ENCODE assay signal across 24 cellular contexts in genomic region chr1:39297534-39297933, GRCh38.
DNase-seq lines count a peak whose midpoint lies in the region; ATAC-seq and TF ChIP-seq lines count a peak whose summit lies in the region.
"Had no signal": no experiment of that assay in that cellular context is flagged by ENCODE, and none has a peak within 500 bp of the region (broad histone marks: within the 10 kb centered on the region; RNA-seq: fewer than 3 reads in every experiment).

No MANE protein-coding gene starts in this region.

- H3K4me2 ChIP-seq in mammary epithelial cell (ENCODE audit: insufficient read depth, low read depth, low read length), result no peak overlapping the region
- H3K4me2 ChIP-seq: A549 had no signal

- TF ChIP-seq CTCF in AG04450 (IDR thresholded peaks at IDR 0.05; ENCODE audit: low read depth, low read length) (no peak), chondrocyte (IDR thresholded peaks at IDR 0.05) (no peak), mammary epithelial cell (conservative IDR thresholded peaks at IDR 0.05 in 1 of 2, IDR thresholded peaks at IDR 0.05 in 1 of 2; ENCODE audit: extremely low read depth in 1 of 2, insufficient read depth in 1 of 2, low read depth in 1 of 2, low read length in 2 of 2) (no peak)

- in situ Hi-C loops in mammary epithelial cell (cut with MboI; ENCODE audit: low sequenced_read_pairs in 2 of 2), result no loop called here

- peaks cover 14% of the 10 kb centered on the region for H3K4me1 Mint-ChIP-seq in chondrocyte (ENCODE audit: low read depth)
- H3K4me1 Mint-ChIP-seq: activated B cell treated with CpG ODN at 0.5 μM for 24 hours, CD14-positive monocyte had no signal

- no peak overlapping the region for H2AFZ ChIP-seq in mammary epithelial cell (ENCODE audit: low read depth, low read length)

- no peak overlapping the region for H3K9ac ChIP-seq in mammary epithelial cell (ENCODE audit: insufficient read depth, low read length)

- dilution Hi-C loops in mammary epithelial cell (cut with HindIII; ENCODE audit: low sequenced_read_pairs), result no loop called here

- ATAC-seq in HG03280 (IDR thresholded peaks at IDR 0.05; ENCODE audit: unreplicated experiment), result no peak
- ATAC-seq: A549; left ventricle myocardium superior; stimulated activated naive CD8-positive, alpha-beta T cell treated with anti-CD3 and anti-CD28 coated beads, Interleukin-15, Interleukin-2, amounts not matched to agents 100 U/mL and 50 U/mL, for 24 hours had no signal

- WGBS in mammary epithelial cell (ENCODE audit: low coverage, missing lambda C conversion rate), result 35% methylated on average over 5 of the region's 5 CpGs

- H3K79me2 ChIP-seq in mammary epithelial cell (ENCODE audit: insufficient read depth, low read length), result peaks cover 3% of the 10 kb centered on the region

- H3K36me3 Mint-ChIP-seq in chondrocyte (ENCODE audit: low read depth), result peaks cover 44% of the 10 kb centered on the region

- H4K20me1 ChIP-seq in mammary epithelial cell (ENCODE audit: insufficient read depth, low read length), result no peaks in the 10 kb centered on the region

- intact Hi-C loops in mammary epithelial cell (cut with micrococcal nuclease), result no loop called here

- H3K27ac ChIP-seq in AG04450 (ENCODE audit: low read depth, low read length) (no peak overlapping the region), mammary epithelial cell (ENCODE audit: insufficient read depth, low read depth, low read length) (no peak overlapping the region)
- H3K27ac ChIP-seq: A549, RWPE1, SK-N-MC, tibial nerve had no signal

- H3K4me3 ChIP-seq in AG04450 (ENCODE audit: low read depth, low read length), result no peak overlapping the region
- no peak overlapping the region for H3K4me3 ChIP-seq in mammary epithelial cell (replicated peaks in 1 of 3; ENCODE audit: insufficient read depth in 1 of 3, low read depth in 2 of 3, low read length in 3 of 3)
- H3K4me3 ChIP-seq: A549, SK-N-MC, tibial nerve had no signal

- no peak overlapping the region for H3K4me3 Mint-ChIP-seq in chondrocyte (ENCODE audit: unreplicated experiment)
- H3K4me3 Mint-ChIP-seq: activated B cell treated with CpG ODN at 0.5 μM for 24 hours; activated naive CD4-positive, alpha-beta T cell treated with anti-CD3 and anti-CD28 coated beads for 36 hours; CD14-positive monocyte had no signal

- H3K27me3 ChIP-seq in AG04450 (ENCODE audit: control insufficient read depth, insufficient read depth, low read length), result no peaks in the 10 kb centered on the region
- no peaks in the 10 kb centered on the region for H3K27me3 ChIP-seq in mammary epithelial cell (ENCODE audit: insufficient read depth, low read length)
- H3K27me3 ChIP-seq: tibial nerve had no signal

- peaks cover 6% of the 10 kb centered on the region for H3K4me1 ChIP-seq in mammary epithelial cell (ENCODE audit: insufficient read depth, low read length)
- H3K4me1 ChIP-seq: A549, tibial nerve had no signal

- no peaks in the 10 kb centered on the region for H3K9me3 Mint-ChIP-seq in chondrocyte (ENCODE audit: low read depth)
- H3K9me3 Mint-ChIP-seq: activated B cell treated with CpG ODN at 0.5 μM for 24 hours; activated naive CD4-positive, alpha-beta T cell treated with anti-CD3 and anti-CD28 coated beads for 36 hours had no signal

- CTCF ChIA-PET in AG04450 (lab: Charles Lee) (interaction anchor here (0.8 to 1.3 kb wide), 4 partner anchors 39 to 195 kb away, joined by 3 to 4 read pairs (median 3); no protein-coding TSS in a partner anchor), mammary epithelial cell (lab: Charles Lee; ENCODE audit: low non-redundant PET) (no interaction called here)

- H3K9me3 ChIP-seq in AG04450 (ENCODE audit: control insufficient read depth, insufficient read depth, low read length) (no peaks in the 10 kb centered on the region), mammary epithelial cell (replicated peaks; ENCODE audit: insufficient read depth, low read length) (no peaks in the 10 kb centered on the region)
- H3K9me3 ChIP-seq: A549, tibial nerve had no signal

- POLR2A ChIA-PET in AG04450 (lab: Yijun Ruan, JAX), result interaction anchor here (0.6 kb wide), 1 partner anchor 279 kb away, joined by 3 read pairs; no protein-coding TSS in a partner anchor

- DNase-seq in AG04450 (ENCODE audit: low read depth, low spot score) (peak; percentile 50), GM04503 (ENCODE audit: low read depth) (peak; percentile 40), chondrocyte (ENCODE audit: low spot score) (no peak), myocyte (ENCODE audit: low read depth) (peak; percentile 39), mammary epithelial cell (no peak), CD1c-positive myeloid dendritic cell (ENCODE audit: extremely low spot score) (no peak)
- DNase-seq in activated T-cell treated with anti-CD3 and anti-CD28 coated beads, Interleukin-2, amount 50 U/mL, for 48 hours, result no peak
- DNase-seq: activated B cell treated with CpG ODN at 0.5 μM for 24 hours; activated naive CD4-positive, alpha-beta T cell treated with anti-CD3 and anti-CD28 coated beads for 36 hours; activated T-cell treated with anti-CD3 and anti-CD28 coated beads, Interleukin-2, amount 50 U/mL, for 1 hour; aorta; Karpas-422; left ventricle myocardium superior; midbrain; NCI-H1694 treated with DMSO at 0.1 percent for 48 hours; posterior cingulate gyrus; stimulated activated naive CD8-positive, alpha-beta T cell treated with anti-CD3 and anti-CD28 coated beads, Interleukin-15, Interleukin-2, amounts not matched to agents 100 U/mL and 50 U/mL, for 24 hours; T-helper 9 cell had no signal

- BruUV-seq in mammary epithelial cell (replicated peaks; lab: Mats Ljungman, UMichigan), result no TSS peak

- H3K27ac Mint-ChIP-seq in chondrocyte (ENCODE audit: unreplicated experiment), result peak overlapping the region; percentile 45
- H3K27ac Mint-ChIP-seq: activated B cell treated with CpG ODN at 0.5 μM for 24 hours; activated naive CD4-positive, alpha-beta T cell treated with anti-CD3 and anti-CD28 coated beads for 36 hours had no signal

- H3K36me3 ChIP-seq in mammary epithelial cell (ENCODE audit: insufficient read depth, low read length), result peaks cover 38% of the 10 kb centered on the region

- H3K27me3 Mint-ChIP-seq in chondrocyte (ENCODE audit: low read depth), result no peaks in the 10 kb centered on the region
- H3K27me3 Mint-ChIP-seq: activated B cell treated with CpG ODN at 0.5 μM for 24 hours had no signal

Comparison
In these comparisons a context has a peak if more than half of its experiments do, and no peak if none do; other contexts are left out.
1. DNase-seq: peak in AG04450 (single experiment), GM04503 (single experiment) and myocyte (single experiment); none in chondrocyte (single experiment), mammary epithelial cell (single experiment), CD1c-positive myeloid dendritic cell (single experiment) and activated T-cell treated with anti-CD3 and anti-CD28 coated beads, Interleukin-2, amount 50 U/mL, for 48 hours (0 of 2).